Comparison of ENCODE assay signal across 1 cellular context in the genomic region with DNA sequence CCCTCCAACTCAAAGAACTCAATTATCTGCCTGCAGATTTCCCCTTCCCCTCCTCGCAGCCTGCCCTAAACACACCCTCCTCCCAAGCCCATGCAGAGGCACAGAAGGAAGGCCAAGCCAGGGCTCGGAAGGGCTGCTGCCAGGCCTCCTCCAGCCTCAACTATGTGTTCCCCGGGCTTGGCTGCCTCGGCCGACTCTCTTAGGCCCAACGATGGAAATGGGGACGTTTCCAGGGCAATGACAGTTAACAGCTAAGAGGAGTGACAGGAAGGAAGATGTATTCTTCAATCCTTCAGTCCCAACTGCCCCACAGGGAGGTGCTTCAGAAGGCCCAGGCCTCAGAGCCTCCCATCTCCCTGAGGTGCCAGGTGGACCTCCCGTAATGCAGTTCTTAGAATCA.
TF ChIP-seq lines count a peak whose summit lies in the region.

No MANE protein-coding gene starts in this region.

TF ChIP-seq in IMR-90, 13 proteins besides CTCF, POLR2A, EP300 and RAD21 (continued from another document):
- TF ChIP-seq, protein P1, sequence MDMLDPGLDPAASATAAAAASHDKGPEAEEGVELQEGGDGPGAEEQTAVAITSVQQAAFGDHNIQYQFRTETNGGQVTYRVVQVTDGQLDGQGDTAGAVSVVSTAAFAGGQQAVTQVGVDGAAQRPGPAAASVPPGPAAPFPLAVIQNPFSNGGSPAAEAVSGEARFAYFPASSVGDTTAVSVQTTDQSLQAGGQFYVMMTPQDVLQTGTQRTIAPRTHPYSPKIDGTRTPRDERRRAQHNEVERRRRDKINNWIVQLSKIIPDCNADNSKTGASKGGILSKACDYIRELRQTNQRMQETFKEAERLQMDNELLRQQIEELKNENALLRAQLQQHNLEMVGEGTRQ (IDR thresholded peaks at IDR 0.05; ENCODE audit: low read depth, low read length), result no peak
- TF ChIP-seq SMC3 (IDR thresholded peaks at IDR 0.05; ENCODE audit: low read depth, low read length), result no peak
- TF ChIP-seq, protein P2, sequence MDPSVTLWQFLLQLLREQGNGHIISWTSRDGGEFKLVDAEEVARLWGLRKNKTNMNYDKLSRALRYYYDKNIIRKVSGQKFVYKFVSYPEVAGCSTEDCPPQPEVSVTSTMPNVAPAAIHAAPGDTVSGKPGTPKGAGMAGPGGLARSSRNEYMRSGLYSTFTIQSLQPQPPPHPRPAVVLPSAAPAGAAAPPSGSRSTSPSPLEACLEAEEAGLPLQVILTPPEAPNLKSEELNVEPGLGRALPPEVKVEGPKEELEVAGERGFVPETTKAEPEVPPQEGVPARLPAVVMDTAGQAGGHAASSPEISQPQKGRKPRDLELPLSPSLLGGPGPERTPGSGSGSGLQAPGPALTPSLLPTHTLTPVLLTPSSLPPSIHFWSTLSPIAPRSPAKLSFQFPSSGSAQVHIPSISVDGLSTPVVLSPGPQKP (IDR thresholded peaks at IDR 0.05; ENCODE audit: borderline replicate concordance, low read depth, low read length), result no peak
- TF ChIP-seq CEBPB (IDR thresholded peaks at IDR 0.05; ENCODE audit: low read depth, low read length), result no peak
- TF ChIP-seq FOS (IDR thresholded peaks at IDR 0.05; ENCODE audit: low read depth, low read length), result no peak
- no peak for TF ChIP-seq NFE2L2 (IDR thresholded peaks at IDR 0.05; ENCODE audit: low read depth, low read length)
- no peak for TF ChIP-seq BHLHE40 (IDR thresholded peaks at IDR 0.05; ENCODE audit: low read depth, low read length)
- TF ChIP-seq MXI1 (IDR thresholded peaks at IDR 0.05; ENCODE audit: borderline replicate concordance, low read depth, low read length), result no peak
